8 cellular contexts compared by ENCODE assay signal in genomic region chr2:71317060-71317459, GRCh38.
"Had no signal": no experiment of that assay in that cellular context is flagged by ENCODE, and none has a peak within 500 bp of the region (broad histone marks: within the 10 kb centered on the region; RNA-seq: fewer than 3 reads in every experiment).

No MANE protein-coding gene starts in this region.

- H3K27ac ChIP-seq: HL-60 had no signal

- H3K9me3 ChIP-seq: HAP-1 had no signal

- FAIRE-seq: HepG2 had no signal

- H2AFZ ChIP-seq: GM23338 had no signal

- H3K4me3 Mint-ChIP-seq: GM23338, IgD-negative memory B cell had no signal

- ATAC-seq: GM23338, HCT116, HepG2 had no signal

- H3K4me2 ChIP-seq: GM23338 had no signal

- H3K36me3 ChIP-seq: HAP-1 had no signal

- H3K4me1 Mint-ChIP-seq: GM23338, IgD-negative memory B cell had no signal

- DNase-seq: H7, KG1 had no signal

- H3K4me1 ChIP-seq: HAP-1 had no signal

- H3K4me3 ChIP-seq: GM23338, HAP-1 had no signal

- H3K27ac Mint-ChIP-seq: GM23338 had no signal
